1 cellular context compared by ENCODE assay signal in the genomic region with DNA sequence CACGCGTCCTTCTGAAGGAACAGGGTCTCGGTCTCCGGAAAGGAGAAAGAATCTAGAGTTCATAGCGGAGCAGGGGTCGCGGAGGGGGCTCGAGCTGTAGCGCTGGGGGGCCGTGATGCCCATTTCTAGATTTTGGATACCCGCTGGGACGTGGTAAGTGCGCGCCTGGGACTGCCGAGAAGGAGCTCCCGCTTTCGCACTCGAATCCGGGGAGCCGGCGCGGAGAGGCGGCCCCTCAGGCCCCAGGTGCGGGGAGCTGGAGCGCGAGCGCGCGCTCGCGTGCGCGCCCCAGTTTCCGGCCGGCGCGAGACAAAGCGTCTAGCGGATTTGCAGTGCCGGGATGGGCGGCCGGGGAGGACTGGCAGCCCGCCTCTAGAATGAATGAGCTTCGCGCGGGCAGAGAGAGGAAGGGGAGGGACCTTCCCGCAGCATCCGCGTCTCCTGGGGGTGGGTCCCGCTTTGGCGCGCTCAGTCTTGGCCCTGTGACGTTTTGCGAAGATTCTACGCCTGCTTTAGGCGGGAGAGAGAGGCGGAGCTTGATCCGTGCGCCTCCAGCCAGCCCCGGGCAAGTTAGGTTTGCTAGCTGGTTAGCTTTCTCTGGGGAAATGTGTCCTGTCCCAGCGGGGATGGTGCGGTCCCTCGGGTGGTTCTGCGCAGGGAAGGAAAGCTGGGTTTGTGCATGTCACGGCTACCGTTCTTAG.
TF ChIP-seq lines count a peak whose summit lies in the region.

No MANE protein-coding gene starts in this region.

TF ChIP-seq in HepG2, 621 proteins besides CTCF, POLR2A, EP300 and RAD21 (continued from another document and continues in another):
- TF ChIP-seq ZBTB49 (CRISPR knock-in tag; IDR thresholded peaks at IDR 0.05; ENCODE audit: borderline replicate concordance), result no peak
- TF ChIP-seq RNF2 (conservative IDR thresholded peaks at IDR 0.05; ENCODE audit: low read depth), result no peak
- no peak for TF ChIP-seq NBN (conservative IDR thresholded peaks at IDR 0.05)
- no peak for TF ChIP-seq SIX1 (CRISPR knock-in tag; IDR thresholded peaks at IDR 0.05; ENCODE audit: borderline replicate concordance)
- TF ChIP-seq MTA3 (CRISPR knock-in tag; IDR thresholded peaks at IDR 0.05), result no peak
- no peak for TF ChIP-seq HOXA9 (CRISPR knock-in tag; IDR thresholded peaks at IDR 0.05; ENCODE audit: borderline replicate concordance)
- TF ChIP-seq TCF12 (IDR thresholded peaks at IDR 0.05), result no peak
- TF ChIP-seq TCF12 (CRISPR knock-in tag; IDR thresholded peaks at IDR 0.05), result no peak
- TF ChIP-seq ZNF749 (CRISPR knock-in tag; IDR thresholded peaks at IDR 0.05; ENCODE audit: borderline replicate concordance), result no peak
- TF ChIP-seq, protein P1, sequence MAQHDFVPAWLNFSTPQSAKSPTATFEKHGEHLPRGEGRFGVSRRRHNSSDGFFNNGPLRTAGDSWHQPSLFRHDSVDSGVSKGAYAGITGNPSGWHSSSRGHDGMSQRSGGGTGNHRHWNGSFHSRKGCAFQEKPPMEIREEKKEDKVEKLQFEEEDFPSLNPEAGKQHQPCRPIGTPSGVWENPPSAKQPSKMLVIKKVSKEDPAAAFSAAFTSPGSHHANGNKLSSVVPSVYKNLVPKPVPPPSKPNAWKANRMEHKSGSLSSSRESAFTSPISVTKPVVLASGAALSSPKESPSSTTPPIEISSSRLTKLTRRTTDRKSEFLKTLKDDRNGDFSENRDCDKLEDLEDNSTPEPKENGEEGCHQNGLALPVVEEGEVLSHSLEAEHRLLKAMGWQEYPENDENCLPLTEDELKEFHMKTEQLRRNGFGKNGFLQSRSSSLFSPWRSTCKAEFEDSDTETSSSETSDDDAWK (CRISPR knock-in tag; IDR thresholded peaks at IDR 0.05), result no peak
- no peak for TF ChIP-seq ZNF850 (CRISPR knock-in tag; conservative IDR thresholded peaks at IDR 0.05)
- no peak for TF ChIP-seq DNMT3B (CRISPR knock-in tag; conservative IDR thresholded peaks at IDR 0.05)
- no peak for TF ChIP-seq ATF3 (CRISPR knock-in tag; IDR thresholded peaks at IDR 0.05)
- TF ChIP-seq, protein P2, sequence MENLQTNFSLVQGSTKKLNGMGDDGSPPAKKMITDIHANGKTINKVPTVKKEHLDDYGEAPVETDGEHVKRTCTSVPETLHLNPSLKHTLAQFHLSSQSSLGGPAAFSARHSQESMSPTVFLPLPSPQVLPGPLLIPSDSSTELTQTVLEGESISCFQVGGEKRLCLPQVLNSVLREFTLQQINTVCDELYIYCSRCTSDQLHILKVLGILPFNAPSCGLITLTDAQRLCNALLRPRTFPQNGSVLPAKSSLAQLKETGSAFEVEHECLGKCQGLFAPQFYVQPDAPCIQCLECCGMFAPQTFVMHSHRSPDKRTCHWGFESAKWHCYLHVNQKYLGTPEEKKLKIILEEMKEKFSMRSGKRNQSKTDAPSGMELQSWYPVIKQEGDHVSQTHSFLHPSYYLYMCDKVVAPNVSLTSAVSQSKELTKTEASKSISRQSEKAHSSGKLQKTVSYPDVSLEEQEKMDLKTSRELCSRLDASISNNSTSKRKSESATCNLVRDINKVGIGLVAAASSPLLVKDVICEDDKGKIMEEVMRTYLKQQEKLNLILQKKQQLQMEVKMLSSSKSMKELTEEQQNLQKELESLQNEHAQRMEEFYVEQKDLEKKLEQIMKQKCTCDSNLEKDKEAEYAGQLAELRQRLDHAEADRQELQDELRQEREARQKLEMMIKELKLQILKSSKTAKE (CRISPR knock-in tag; IDR thresholded peaks at IDR 0.05; ENCODE audit: borderline replicate concordance), result peak; percentile 42; the same call in 1 of the 2 replicates
- no peak for TF ChIP-seq ZNF180 (CRISPR knock-in tag; IDR thresholded peaks at IDR 0.05; ENCODE audit: borderline replicate concordance, low read depth)
- TF ChIP-seq ISX (CRISPR knock-in tag; conservative IDR thresholded peaks at IDR 0.05), result no peak
- no peak for TF ChIP-seq HNRNPK (IDR thresholded peaks at IDR 0.05; ENCODE audit: low read depth, low read length, poor library complexity, severe bottlenecking)
- TF ChIP-seq, protein P3, sequence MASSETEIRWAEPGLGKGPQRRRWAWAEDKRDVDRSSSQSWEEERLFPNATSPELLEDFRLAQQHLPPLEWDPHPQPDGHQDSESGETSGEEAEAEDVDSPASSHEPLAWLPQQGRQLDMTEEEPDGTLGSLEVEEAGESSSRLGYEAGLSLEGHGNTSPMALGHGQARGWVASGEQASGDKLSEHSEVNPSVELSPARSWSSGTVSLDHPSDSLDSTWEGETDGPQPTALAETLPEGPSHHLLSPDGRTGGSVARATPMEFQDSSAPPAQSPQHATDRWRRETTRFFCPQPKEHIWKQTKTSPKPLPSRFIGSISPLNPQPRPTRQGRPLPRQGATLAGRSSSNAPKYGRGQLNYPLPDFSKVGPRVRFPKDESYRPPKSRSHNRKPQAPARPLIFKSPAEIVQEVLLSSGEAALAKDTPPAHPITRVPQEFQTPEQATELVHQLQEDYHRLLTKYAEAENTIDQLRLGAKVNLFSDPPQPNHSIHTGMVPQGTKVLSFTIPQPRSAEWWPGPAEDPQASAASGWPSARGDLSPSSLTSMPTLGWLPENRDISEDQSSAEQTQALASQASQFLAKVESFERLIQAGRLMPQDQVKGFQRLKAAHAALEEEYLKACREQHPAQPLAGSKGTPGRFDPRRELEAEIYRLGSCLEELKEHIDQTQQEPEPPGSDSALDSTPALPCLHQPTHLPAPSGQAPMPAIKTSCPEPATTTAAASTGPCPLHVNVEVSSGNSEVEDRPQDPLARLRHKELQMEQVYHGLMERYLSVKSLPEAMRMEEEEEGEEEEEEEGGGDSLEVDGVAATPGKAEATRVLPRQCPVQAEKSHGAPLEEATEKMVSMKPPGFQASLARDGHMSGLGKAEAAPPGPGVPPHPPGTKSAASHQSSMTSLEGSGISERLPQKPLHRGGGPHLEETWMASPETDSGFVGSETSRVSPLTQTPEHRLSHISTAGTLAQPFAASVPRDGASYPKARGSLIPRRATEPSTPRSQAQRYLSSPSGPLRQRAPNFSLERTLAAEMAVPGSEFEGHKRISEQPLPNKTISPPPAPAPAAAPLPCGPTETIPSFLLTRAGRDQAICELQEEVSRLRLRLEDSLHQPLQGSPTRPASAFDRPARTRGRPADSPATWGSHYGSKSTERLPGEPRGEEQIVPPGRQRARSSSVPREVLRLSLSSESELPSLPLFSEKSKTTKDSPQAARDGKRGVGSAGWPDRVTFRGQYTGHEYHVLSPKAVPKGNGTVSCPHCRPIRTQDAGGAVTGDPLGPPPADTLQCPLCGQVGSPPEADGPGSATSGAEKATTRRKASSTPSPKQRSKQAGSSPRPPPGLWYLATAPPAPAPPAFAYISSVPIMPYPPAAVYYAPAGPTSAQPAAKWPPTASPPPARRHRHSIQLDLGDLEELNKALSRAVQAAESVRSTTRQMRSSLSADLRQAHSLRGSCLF (CRISPR knock-in tag; IDR thresholded peaks at IDR 0.05; ENCODE audit: borderline replicate concordance), result no peak
- peak; percentile 54; the same call in 1 of the 2 replicates for TF ChIP-seq ZGPAT (CRISPR knock-in tag; IDR thresholded peaks at IDR 0.05)
- TF ChIP-seq ZNF138 (CRISPR knock-in tag; IDR thresholded peaks at IDR 0.05; ENCODE audit: low read depth), result 0 out of 2 replicates have a peak, but pooled peaks have one; percentile 18
- no peak for TF ChIP-seq ZNF670 (CRISPR knock-in tag; IDR thresholded peaks at IDR 0.05; ENCODE audit: borderline replicate concordance)
- TF ChIP-seq ATF2 (CRISPR knock-in tag; IDR thresholded peaks at IDR 0.05), result no peak
- no peak for TF ChIP-seq CBX2 (IDR thresholded peaks at IDR 0.05; ENCODE audit: low read depth, low read length)
- TF ChIP-seq CBX2 (CRISPR knock-in tag; IDR thresholded peaks at IDR 0.05; ENCODE audit: low read depth), result no peak
- TF ChIP-seq ZSCAN20 (CRISPR knock-in tag; IDR thresholded peaks at IDR 0.05; ENCODE audit: borderline replicate concordance), result peak; percentile 65; the same call in 1 of the 2 replicates
- TF ChIP-seq RORA (CRISPR knock-in tag; IDR thresholded peaks at IDR 0.05), result no peak
- no peak for TF ChIP-seq CENPX (CRISPR knock-in tag; IDR thresholded peaks at IDR 0.05)
- TF ChIP-seq ZSCAN9 (CRISPR knock-in tag; IDR thresholded peaks at IDR 0.05; ENCODE audit: borderline replicate concordance), result no peak
- TF ChIP-seq SCMH1 (CRISPR knock-in tag; IDR thresholded peaks at IDR 0.05; ENCODE audit: borderline replicate concordance), result no peak
- no peak for TF ChIP-seq RXRB (CRISPR knock-in tag; IDR thresholded peaks at IDR 0.05; ENCODE audit: borderline replicate concordance)
- no peak for TF ChIP-seq SRY (CRISPR knock-in tag; IDR thresholded peaks at IDR 0.05)
- TF ChIP-seq RFX5 (IDR thresholded peaks at IDR 0.05; ENCODE audit: low read depth, low read length), result no peak
- 0 out of 2 replicates have a peak, but pooled peaks have one; percentile 11 for TF ChIP-seq KDM2A (CRISPR knock-in tag; IDR thresholded peaks at IDR 0.05; ENCODE audit: borderline replicate concordance, low read depth)
- no peak for TF ChIP-seq GPN1 (CRISPR knock-in tag; IDR thresholded peaks at IDR 0.05; ENCODE audit: borderline replicate concordance)
- peak; percentile 68; the same call in 1 of the 2 replicates for TF ChIP-seq ZNF567 (CRISPR knock-in tag; IDR thresholded peaks at IDR 0.05; ENCODE audit: borderline replicate concordance)
- no peak for TF ChIP-seq TMF1 (CRISPR knock-in tag; IDR thresholded peaks at IDR 0.05; ENCODE audit: low read depth)
- TF ChIP-seq ATM (IDR thresholded peaks at IDR 0.05; ENCODE audit: borderline replicate concordance), result no peak
- TF ChIP-seq PHF21A (CRISPR knock-in tag; IDR thresholded peaks at IDR 0.05), result peak; percentile 88
- TF ChIP-seq ZNF557 (CRISPR knock-in tag; IDR thresholded peaks at IDR 0.05), result no peak
- no peak for TF ChIP-seq ATF1 (CRISPR knock-in tag; IDR thresholded peaks at IDR 0.05)
- no peak for TF ChIP-seq ATF7 (IDR thresholded peaks at IDR 0.05)
- no peak; the same call in 1 of the 2 replicates for TF ChIP-seq ATF7 (CRISPR knock-in tag; IDR thresholded peaks at IDR 0.05)
- TF ChIP-seq, protein P4, sequence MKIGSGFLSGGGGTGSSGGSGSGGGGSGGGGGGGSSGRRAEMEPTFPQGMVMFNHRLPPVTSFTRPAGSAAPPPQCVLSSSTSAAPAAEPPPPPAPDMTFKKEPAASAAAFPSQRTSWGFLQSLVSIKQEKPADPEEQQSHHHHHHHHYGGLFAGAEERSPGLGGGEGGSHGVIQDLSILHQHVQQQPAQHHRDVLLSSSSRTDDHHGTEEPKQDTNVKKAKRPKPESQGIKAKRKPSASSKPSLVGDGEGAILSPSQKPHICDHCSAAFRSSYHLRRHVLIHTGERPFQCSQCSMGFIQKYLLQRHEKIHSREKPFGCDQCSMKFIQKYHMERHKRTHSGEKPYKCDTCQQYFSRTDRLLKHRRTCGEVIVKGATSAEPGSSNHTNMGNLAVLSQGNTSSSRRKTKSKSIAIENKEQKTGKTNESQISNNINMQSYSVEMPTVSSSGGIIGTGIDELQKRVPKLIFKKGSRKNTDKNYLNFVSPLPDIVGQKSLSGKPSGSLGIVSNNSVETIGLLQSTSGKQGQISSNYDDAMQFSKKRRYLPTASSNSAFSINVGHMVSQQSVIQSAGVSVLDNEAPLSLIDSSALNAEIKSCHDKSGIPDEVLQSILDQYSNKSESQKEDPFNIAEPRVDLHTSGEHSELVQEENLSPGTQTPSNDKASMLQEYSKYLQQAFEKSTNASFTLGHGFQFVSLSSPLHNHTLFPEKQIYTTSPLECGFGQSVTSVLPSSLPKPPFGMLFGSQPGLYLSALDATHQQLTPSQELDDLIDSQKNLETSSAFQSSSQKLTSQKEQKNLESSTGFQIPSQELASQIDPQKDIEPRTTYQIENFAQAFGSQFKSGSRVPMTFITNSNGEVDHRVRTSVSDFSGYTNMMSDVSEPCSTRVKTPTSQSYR (CRISPR knock-in tag; IDR thresholded peaks at IDR 0.05; ENCODE audit: borderline replicate concordance), result no peak
- TF ChIP-seq ZKSCAN8 (CRISPR knock-in tag; IDR thresholded peaks at IDR 0.05; ENCODE audit: borderline replicate concordance), result no peak
- TF ChIP-seq ZNF546 (CRISPR knock-in tag; conservative IDR thresholded peaks at IDR 0.05), result no peak
